Comparison of ENCODE assay signal across 30 cellular contexts in the genomic region with DNA sequence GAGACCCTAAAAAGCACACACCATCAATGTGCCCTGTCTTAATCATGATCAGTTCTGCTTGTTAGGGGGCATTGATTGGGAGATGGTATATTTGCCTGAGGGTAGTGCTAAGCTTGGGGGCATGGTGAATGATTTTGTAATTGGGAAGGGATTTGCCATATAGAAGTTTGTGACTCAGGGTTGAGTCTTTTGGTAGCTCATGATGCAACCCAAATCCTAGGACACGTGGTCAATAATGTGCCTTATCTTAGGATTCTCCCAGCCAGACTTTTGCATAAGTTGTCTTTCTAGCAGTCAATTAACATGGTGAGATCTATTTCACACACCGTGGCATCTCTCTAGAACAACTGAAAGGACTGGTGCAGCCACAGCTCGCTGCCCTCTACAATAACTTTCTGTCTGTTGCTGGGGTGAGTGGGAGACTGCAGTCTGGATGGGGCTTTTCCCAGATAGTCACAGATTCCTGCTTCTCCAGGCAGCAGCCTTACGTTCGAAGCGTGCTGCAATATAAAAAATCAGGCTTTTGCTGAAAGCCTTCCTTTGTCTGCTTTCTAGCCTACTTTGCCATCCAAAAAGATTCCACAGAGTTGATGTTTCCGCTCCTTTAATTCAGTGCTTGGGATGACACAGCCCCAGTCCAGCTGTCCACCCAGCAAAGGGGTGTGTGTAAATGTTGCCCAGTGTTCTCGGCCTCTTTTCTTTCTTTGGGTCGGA. TPM values are rescaled to one million over a fixed set of nuclear protein-coding genes. Genes with fewer than 3 reads are reported as not detected.
DNase-seq lines count a peak whose midpoint lies in the region; ATAC-seq, FAIRE-seq and TF ChIP-seq lines count a peak whose summit lies in the region.
"Had no signal": no experiment of that assay in that cellular context is flagged by ENCODE, and none has a peak within 500 bp of the region (broad histone marks: within the 10 kb centered on the region; RNA-seq: fewer than 3 reads in every experiment).

No MANE protein-coding gene starts in this region.

- peaks cover 0 to 20% (median 15%) of the 10 kb centered on the region in 10 experiments; a peak in 14 of 20 replicates for H3K4me1 ChIP-seq in BLaER1 treated with 17β-estradiol and CSF1 and Interleukin-3, amounts not matched to agents 10 nM and 100 nM
- peaks cover 13% of the 10 kb centered on the region for H3K4me1 ChIP-seq in RWPE2 (ENCODE audit: insufficient read depth, poor library complexity, severe bottlenecking)
- H3K4me1 ChIP-seq in foreskin keratinocyte, result peaks cover 18% of the 10 kb centered on the region
- no peaks in the 10 kb centered on the region for H3K4me1 ChIP-seq in parathyroid adenoma
- H3K4me1 ChIP-seq: left lung, upper lobe of right lung had no signal

- H3K27me3 ChIP-seq in BLaER1 treated with 17β-estradiol and CSF1 and Interleukin-3, amounts not matched to agents 10 nM and 100 nM, result no peaks in the 10 kb centered on the region
- H3K27me3 ChIP-seq in RWPE2 (ENCODE audit: insufficient read depth, poor library complexity, severe bottlenecking) (no peaks in the 10 kb centered on the region), foreskin keratinocyte (no peaks in the 10 kb centered on the region), parathyroid adenoma (ENCODE audit: control insufficient read depth, insufficient read depth, low read length) (no peaks in the 10 kb centered on the region), brain microvascular endothelial cell (replicated peaks) (no peaks in the 10 kb centered on the region)
- H3K27me3 ChIP-seq: left lung, upper lobe of right lung had no signal

- H3K4me3 ChIP-seq in BLaER1 treated with 17β-estradiol and CSF1 and Interleukin-3, amounts not matched to agents 10 nM and 100 nM, result 0 out of 20 replicates have a peak overlapping the region, but pooled peaks of 1 of the 10 experiments have one; percentile 13
- H3K4me3 ChIP-seq in RWPE2 (ENCODE audit: severe bottlenecking) (no peak overlapping the region), parathyroid adenoma (ENCODE audit: low read depth, low read length) (no peak overlapping the region), brain microvascular endothelial cell (ENCODE audit: low read depth, low read length) (no peak overlapping the region)
- H3K4me3 ChIP-seq: left lung, PC-9, upper lobe of right lung had no signal

- FAIRE-seq in RCC 7860 (lab: Jason Lieb, UNC), result no peak
- FAIRE-seq: A204.1, colon, GM19239, H1, islet of Langerhans had no signal

- DNase-seq in RWPE2 (ENCODE audit: low spot score) (no peak), foreskin keratinocyte (peak in 1 of 2 donors; percentile 58), SIG-M5 treated with dmso at 0.1 percent for 504 hours (lab: John Stamatoyannopoulos, UW; ENCODE audit: unreplicated experiment) (no peak), RCC 7860 (ENCODE audit: low spot score) (no peak), brain microvascular endothelial cell (no peak)
- DNase-seq: activated CD4-positive, alpha-beta T cell treated with anti-CD3 and anti-CD28 coated beads, Interleukin-2, amount 10 ng/mL, durations not matched to agents 24 days and 14 days; CD8-positive, alpha-beta T cell; KBM-7; left lung; naive thymus-derived CD4-positive, alpha-beta T cell; NCI-H1105; NCI-H187 treated with DMSO at 0.1 percent for 48 hours; NCI-H524 treated with DMSO at 0.1 percent for 48 hours; NK-92 treated with Interleukin-12 subunit alpha and Interleukin-12 subunit beta, amount 100 ng/mL, for 24 hours; PC-9; SIG-M5; stimulated activated CD4-positive, alpha-beta T cell treated with anti-CD3 and anti-CD28 coated beads, Interleukin-1b, Interleukin-23, amount 100 ng/mL, for 48 hours; stimulated activated naive CD4-positive, alpha-beta T cell treated with Interleukin-2 at 50 U/mL for 16 hours; upper lobe of right lung had no signal

- no peak overlapping the region for H2AFZ ChIP-seq in parathyroid adenoma
- H2AFZ ChIP-seq: PC-9 had no signal

- H3K27ac ChIP-seq in BLaER1 treated with 17β-estradiol and CSF1 and Interleukin-3, amounts not matched to agents 10 nM and 100 nM, result no peak overlapping the region
- H3K27ac ChIP-seq in RWPE2 (ENCODE audit: poor library complexity, severe bottlenecking) (no peak overlapping the region), foreskin keratinocyte (no peak overlapping the region), parathyroid adenoma (no peak overlapping the region), brain microvascular endothelial cell (no peak overlapping the region)
- H3K27ac ChIP-seq: epithelial cell of prostate, left lung, PC-9, upper lobe of right lung had no signal

- in situ Hi-C loops in brain microvascular endothelial cell (cut with HindIII; ENCODE audit: low pct_ligation_motif_present, low sequenced_read_pairs), result no loop called here

- TF ChIP-seq CTCF in RWPE2 (IDR thresholded peaks at IDR 0.05; ENCODE audit: poor library complexity, severe bottlenecking) (no peak), foreskin keratinocyte (conservative IDR thresholded peaks at IDR 0.05) (no peak), parathyroid adenoma (IDR thresholded peaks at IDR 0.05) (no peak), brain microvascular endothelial cell (IDR thresholded peaks at IDR 0.05; ENCODE audit: low read depth, low read length, missing control alignments) (no peak)

- no peaks in the 10 kb centered on the region for H4K20me1 ChIP-seq in BLaER1 treated with 17β-estradiol and CSF1 and Interleukin-3, amounts not matched to agents 10 nM and 100 nM

- H3K9me3 ChIP-seq in BLaER1 treated with 17β-estradiol and CSF1 and Interleukin-3, amounts not matched to agents 10 nM and 100 nM (replicated peaks in 1 of 11), result peaks cover 0 to 14% (median 4%) of the 10 kb centered on the region in 11 experiments; a peak in 6 of 22 replicates
- H3K9me3 ChIP-seq in RWPE2 (ENCODE audit: severe bottlenecking) (no peaks in the 10 kb centered on the region), parathyroid adenoma (ENCODE audit: control insufficient read depth, low read length) (no peaks in the 10 kb centered on the region)
- H3K9me3 ChIP-seq: left lung, upper lobe of right lung had no signal

- H3K36me3 ChIP-seq in BLaER1 treated with 17β-estradiol and CSF1 and Interleukin-3, amounts not matched to agents 10 nM and 100 nM, result no peaks in the 10 kb centered on the region
- H3K36me3 ChIP-seq in RWPE2 (ENCODE audit: low read depth) (no peaks in the 10 kb centered on the region), parathyroid adenoma (ENCODE audit: control insufficient read depth, insufficient read depth, low read length) (no peaks in the 10 kb centered on the region), brain microvascular endothelial cell (replicated peaks) (no peaks in the 10 kb centered on the region)
- H3K36me3 ChIP-seq: left lung, upper lobe of right lung had no signal

- 0 out of 3 replicates have a peak, but pooled peaks have one; percentile 26 for ATAC-seq in RWPE2 (ENCODE audit: low read depth)
- ATAC-seq in foreskin keratinocyte, result peak; percentile 22
- ATAC-seq in HG03571 (IDR thresholded peaks at IDR 0.05; ENCODE audit: unreplicated experiment), result no peak
- ATAC-seq: activated naive CD4-positive, alpha-beta T cell treated with anti-CD3 and anti-CD28 coated beads, Interleukin-2, amount 50 U/mL, for 72 hours; CD8-positive, alpha-beta T cell; left lung; naive thymus-derived CD4-positive, alpha-beta T cell; upper lobe of right lung had no signal

- H3K9ac ChIP-seq in BLaER1 treated with 17β-estradiol and CSF1 and Interleukin-3, amounts not matched to agents 10 nM and 100 nM, result no peak overlapping the region
- no peak overlapping the region for H3K9ac ChIP-seq in parathyroid adenoma

- peak overlapping the region in 8 of 11 experiments; percentile 19 to 67 (median 46); a peak in 15 of 22 replicates for H3K4me2 ChIP-seq in BLaER1 treated with 17β-estradiol and CSF1 and Interleukin-3, amounts not matched to agents 10 nM and 100 nM
- H3K4me2 ChIP-seq in parathyroid adenoma (ENCODE audit: low read length), result peak overlapping the region; percentile 20
- H3K4me2 ChIP-seq: PC-9 had no signal

- H3K79me2 ChIP-seq in parathyroid adenoma, result no peaks in the 10 kb centered on the region

RNA-seq across cellular contexts. Expression of a gene that starts 58.9 kb away (rescaled TPM):
- not detected in 2 replicates for total RNA-seq in foreskin keratinocyte
- polyA plus RNA-seq in foreskin keratinocyte, result not detected in 2 replicates
- total RNA-seq: activated CD4-positive, alpha-beta T cell treated with anti-CD3 and anti-CD28 coated beads, Interleukin-2, amount 10 ng/mL, durations not matched to agents 24 days and 14 days; activated CD8-positive, alpha-beta memory T cell treated with anti-CD3 and anti-CD28 coated beads for 36 hours; activated naive CD4-positive, alpha-beta T cell treated with anti-CD3 and anti-CD28 coated beads, Interleukin-2, amount 50 U/mL, for 72 hours; CD8-positive, alpha-beta T cell; naive thymus-derived CD4-positive, alpha-beta T cell had no signal
- polyA plus RNA-seq: naive thymus-derived CD4-positive, alpha-beta T cell had no signal
